8 cellular contexts compared by ENCODE assay signal in genomic region chr12:19273482-19274330, GRCh38.
DNase-seq lines count a peak whose midpoint lies in the region; ATAC-seq and TF ChIP-seq lines count a peak whose summit lies in the region.

No MANE protein-coding gene starts in this region.

- TF ChIP-seq CTCF in foreskin fibroblast (IDR thresholded peaks at IDR 0.05; ENCODE audit: low read depth, low read length), result no peak

- H3K4me3 ChIP-seq in foreskin fibroblast (ENCODE audit: low read depth in 1 of 2, low read length in 2 of 2), result no peak overlapping the region

- ATAC-seq in sciatic nerve, result peak; percentile 73
- ATAC-seq in HG03469 (IDR thresholded peaks at IDR 0.05; ENCODE audit: unreplicated experiment), result no peak
- ATAC-seq in HG02571 (IDR thresholded peaks at IDR 0.05; ENCODE audit: unreplicated experiment), result no peak
- ATAC-seq in GM21367 (IDR thresholded peaks at IDR 0.05; ENCODE audit: unreplicated experiment), result no peak

- intact Hi-C loops in sciatic nerve (cut with DNase I), result no loop called here

- DNase-seq in H4 (ENCODE audit: low spot score) (peak; percentile 97), NCI-H510A treated with DMSO at 0.1 percent for 48 hours (lab: John Stamatoyannopoulos, UW) (peak; percentile 61), activated T-cell treated with anti-CD3 and anti-CD28 coated beads for 1 hour (ENCODE audit: low read depth) (peak; percentile 51), foreskin fibroblast (peak; percentile 95 to 96), sciatic nerve (ENCODE audit: low spot score) (peak; percentile 78)
